In the genomic region with DNA sequence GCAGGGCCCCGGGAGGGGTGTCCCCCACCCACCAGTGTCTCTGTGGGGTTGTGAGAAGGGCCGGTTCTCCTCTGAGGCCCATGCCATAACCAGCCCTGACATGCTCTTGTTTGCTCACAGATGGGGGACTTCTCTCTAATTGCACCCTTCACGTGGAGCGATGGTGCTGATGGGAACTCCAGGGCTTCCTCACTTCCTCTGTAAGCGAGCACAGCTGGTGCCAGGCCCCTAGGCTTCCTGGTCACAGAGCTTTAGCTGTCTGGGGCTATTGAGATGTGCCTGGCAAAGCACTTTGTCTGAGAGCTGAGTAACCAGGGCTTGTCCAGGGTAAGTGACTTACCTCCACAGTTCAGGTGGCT, we compare ENCODE assay signal across 12 cellular contexts.
DNase-seq lines count a peak whose midpoint lies in the region; ATAC-seq and TF ChIP-seq lines count a peak whose summit lies in the region.
"Had no signal": no experiment of that assay in that cellular context is flagged by ENCODE, and none has a peak within 500 bp of the region (broad histone marks: within the 10 kb centered on the region; RNA-seq: fewer than 3 reads in every experiment).

No MANE protein-coding gene starts in this region.

- H3K4me1 Mint-ChIP-seq in stimulated activated memory B cell treated with anti-CD40 and anti-IgM and Interleukin-4, amounts not matched to agents 10 μg/mL and 1 μg/mL and 100 μg/mL, for 72 hours = peaks cover 23% of the 10 kb centered on the region

- DNase-seq in activated CD8-positive, alpha-beta memory T cell treated with anti-CD3 and anti-CD28 coated beads for 24 hours = peak; percentile 48
- DNase-seq in activated CD8-positive, alpha-beta memory T cell treated with anti-CD3 and anti-CD28 coated beads, Interleukin-2, amount 50 U/mL, for 4 hours = no peak
- DNase-seq in NCI-H69 (lab: John Stamatoyannopoulos, UW) (peak; percentile 97), HEK293T (ENCODE audit: extremely low spot score) (no peak)
- DNase-seq: gastrocnemius medialis; NCI-H82; stimulated activated CD4-positive, alpha-beta T cell treated with anti-CD3 and anti-CD28 coated beads, Interleukin-12 subunit alpha, Interleukin-12 subunit beta, amount 100 ng/mL, for 4 hours had no signal

- H3K4me3 Mint-ChIP-seq in stimulated activated memory B cell treated with anti-CD40 and anti-IgM and Interleukin-4, amounts not matched to agents 10 μg/mL and 1 μg/mL and 100 μg/mL, for 72 hours = no peak overlapping the region
- H3K4me3 Mint-ChIP-seq: brain had no signal

- peaks cover 22% of the 10 kb centered on the region for H3K36me3 Mint-ChIP-seq in stimulated activated memory B cell treated with anti-CD40 and anti-IgM and Interleukin-4, amounts not matched to agents 10 μg/mL and 1 μg/mL and 100 μg/mL, for 72 hours

- POLR2A ChIA-PET in HEK293T (lab: Yijun Ruan, JAX) = no interaction called here

- CTCF ChIA-PET in HEK293T (lab: Yijun Ruan, JAX) = no interaction called here

- ATAC-seq in HG02852 (IDR thresholded peaks at IDR 0.05; ENCODE audit: unreplicated experiment) (peak; percentile 72), HG03457 (IDR thresholded peaks at IDR 0.05; ENCODE audit: unreplicated experiment) (no peak), HG02840 (IDR thresholded peaks at IDR 0.05; ENCODE audit: low FRiP score, unreplicated experiment) (no peak)
- ATAC-seq in stimulated activated memory B cell treated with anti-CD40 and anti-IgM and Interleukin-4, amounts not matched to agents 10 μg/mL and 1 μg/mL and 100 μg/mL, for 72 hours = peak; percentile 92
- ATAC-seq: gastrocnemius medialis had no signal

- H3K27me3 Mint-ChIP-seq in stimulated activated memory B cell treated with anti-CD40 and anti-IgM and Interleukin-4, amounts not matched to agents 10 μg/mL and 1 μg/mL and 100 μg/mL, for 72 hours = no peaks in the 10 kb centered on the region
- H3K27me3 Mint-ChIP-seq: brain had no signal

- peak overlapping the region; percentile 44 for H3K27ac Mint-ChIP-seq in stimulated activated memory B cell treated with anti-CD40 and anti-IgM and Interleukin-4, amounts not matched to agents 10 μg/mL and 1 μg/mL and 100 μg/mL, for 72 hours
- H3K27ac Mint-ChIP-seq: brain had no signal

- peaks cover 15% of the 10 kb centered on the region for H3K9me3 Mint-ChIP-seq in stimulated activated memory B cell treated with anti-CD40 and anti-IgM and Interleukin-4, amounts not matched to agents 10 μg/mL and 1 μg/mL and 100 μg/mL, for 72 hours

TF ChIP-seq in HEK293T, 16 proteins besides CTCF, POLR2A, EP300 and RAD21:
- no peak for TF ChIP-seq NFRKB (IDR thresholded peaks at IDR 0.05)
- no peak for TF ChIP-seq BHLHE40 (IDR thresholded peaks at IDR 0.05; ENCODE audit: borderline replicate concordance)
- no peak for TF ChIP-seq ARNT (IDR thresholded peaks at IDR 0.05)
- TF ChIP-seq LEF1 (IDR thresholded peaks at IDR 0.05; ENCODE audit: borderline replicate concordance) = no peak
- TF ChIP-seq, protein P1, sequence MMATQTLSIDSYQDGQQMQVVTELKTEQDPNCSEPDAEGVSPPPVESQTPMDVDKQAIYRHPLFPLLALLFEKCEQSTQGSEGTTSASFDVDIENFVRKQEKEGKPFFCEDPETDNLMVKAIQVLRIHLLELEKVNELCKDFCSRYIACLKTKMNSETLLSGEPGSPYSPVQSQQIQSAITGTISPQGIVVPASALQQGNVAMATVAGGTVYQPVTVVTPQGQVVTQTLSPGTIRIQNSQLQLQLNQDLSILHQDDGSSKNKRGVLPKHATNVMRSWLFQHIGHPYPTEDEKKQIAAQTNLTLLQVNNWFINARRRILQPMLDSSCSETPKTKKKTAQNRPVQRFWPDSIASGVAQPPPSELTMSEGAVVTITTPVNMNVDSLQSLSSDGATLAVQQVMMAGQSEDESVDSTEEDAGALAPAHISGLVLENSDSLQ (IDR thresholded peaks at IDR 0.05) = no peak
- no peak for TF ChIP-seq SUZ12 (IDR thresholded peaks at IDR 0.05)
- no peak for TF ChIP-seq TARDBP (IDR thresholded peaks at IDR 0.05)
- no peak for TF ChIP-seq L3MBTL2 (conservative IDR thresholded peaks at IDR 0.05)
- no peak for TF ChIP-seq CTBP1 (IDR thresholded peaks at IDR 0.05; ENCODE audit: borderline replicate concordance)
- TF ChIP-seq FOXA1 (IDR thresholded peaks at IDR 0.05) = no peak
- TF ChIP-seq ZNF384 (IDR thresholded peaks at IDR 0.05) = no peak

Comparison
In these comparisons a context has a peak if more than half of its experiments do, and no peak if none do; other contexts are left out.
1. DNase-seq: peak in activated CD8-positive, alpha-beta memory T cell treated with anti-CD3 and anti-CD28 coated beads for 24 hours (single experiment) and NCI-H69 (single experiment); none in activated CD8-positive, alpha-beta memory T cell treated with anti-CD3 and anti-CD28 coated beads, Interleukin-2, amount 50 U/mL, for 4 hours (single experiment) and HEK293T (single experiment).
2. ATAC-seq: peak in HG02852 (single experiment) and stimulated activated memory B cell treated with anti-CD40 and anti-IgM and Interleukin-4, amounts not matched to agents 10 μg/mL and 1 μg/mL and 100 μg/mL, for 72 hours (single experiment); none in HG03457 (single experiment) and HG02840 (single experiment).